Comparison of ENCODE assay signal across 20 cellular contexts in the genomic region with DNA sequence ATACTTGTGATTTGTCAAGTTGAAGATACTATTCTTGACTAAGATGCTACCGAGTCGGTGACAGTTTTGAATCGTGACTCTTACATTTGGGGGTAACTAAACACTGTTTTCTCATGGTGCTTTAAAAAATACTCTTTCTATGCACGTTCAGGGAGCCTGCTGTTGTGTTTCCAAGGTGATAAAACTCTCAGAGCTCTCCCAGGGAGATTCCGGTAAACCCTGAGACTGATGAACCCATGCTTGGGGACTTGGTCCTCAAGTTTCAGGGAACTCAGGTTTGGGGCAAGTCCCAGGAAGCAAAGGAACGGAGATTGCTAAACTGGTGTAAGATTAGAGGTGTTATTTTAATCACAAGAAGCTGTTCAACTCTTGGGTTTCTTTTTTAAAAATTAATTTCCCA. TPM values are rescaled to one million over a fixed set of nuclear protein-coding genes. Genes with fewer than 3 reads are reported as not detected.
A peak's percentile ranks its signal among the peaks of the same experiment; 100 is the strongest.
DNase-seq lines count a peak whose midpoint lies in the region; ATAC-seq, FAIRE-seq and TF ChIP-seq lines count a peak whose summit lies in the region.
"Had no signal": no experiment of that assay in that cellular context is flagged by ENCODE, and none has a peak within 500 bp of the region (broad histone marks: within the 10 kb centered on the region; RNA-seq: fewer than 3 reads in every experiment).

No MANE protein-coding gene starts in this region.

- POLR2A ChIA-PET in WTC11 (lab: Charles Lee): no interaction called here

- peak overlapping the region; percentile 77; the same call in 1 of the 2 replicates for H3K4me3 Mint-ChIP-seq in WTC11

- H3K4me1 ChIP-seq in kidney (ENCODE audit: control insufficient read depth in 1 of 2, insufficient read depth in 1 of 2, low read depth in 1 of 2, low read length in 2 of 2): peaks cover 0 to 12% of the 10 kb centered on the region in 2 donors
- H3K4me1 ChIP-seq in small intestine (ENCODE audit: control insufficient read depth in 2 of 2, insufficient read depth in 1 of 2, low read depth in 1 of 2, low read length in 1 of 2): no peaks in the 10 kb centered on the region

- H3K27me3 Mint-ChIP-seq in WTC11 (ENCODE audit: low read depth): peaks cover 50% of the 10 kb centered on the region

- H3K27ac Mint-ChIP-seq in WTC11: no peak overlapping the region
- H3K27ac Mint-ChIP-seq: CD4-positive, alpha-beta memory T cell had no signal

- peak; percentile 62 for DNase-seq in HT-29 (ENCODE audit: low spot score)
- DNase-seq in WTC11 (ENCODE audit: low spot score): no peak
- DNase-seq in kidney: no peak
- DNase-seq in small intestine: peak; percentile 48
- no peak for DNase-seq in SKM-1 (lab: John Stamatoyannopoulos, UW; ENCODE audit: unreplicated experiment)
- DNase-seq in left lobe of liver (ENCODE audit: low spot score): no peak
- DNase-seq: ACHN; AML-193; CD4-positive, alpha-beta memory T cell; GF-D8; NCI-H1105; NCI-H1694; NCI-H526 treated with DMSO at 0.1 percent for 48 hours; SW 1271 had no signal

- peak overlapping the region in 1 of 2 donors; percentile 55 for H3K9ac ChIP-seq in kidney (ENCODE audit: low read length in 2 of 2)

- FAIRE-seq in kidney (lab: Jason Lieb, UNC) (no peak), small intestine (lab: Jason Lieb, UNC) (no peak)
- FAIRE-seq: GM12891, GM18507, H1 had no signal

- peaks cover 0 to 6% of the 10 kb centered on the region in 2 donors for H3K27me3 ChIP-seq in small intestine (ENCODE audit: control insufficient read depth in 2 of 2, insufficient read depth in 2 of 2, low read length in 2 of 2)

- H3K9me3 ChIP-seq in kidney (ENCODE audit: control insufficient read depth in 1 of 2, low read length in 2 of 2) (no peaks in the 10 kb centered on the region), small intestine (ENCODE audit: control insufficient read depth, low read depth) (no peaks in the 10 kb centered on the region)
- H3K9me3 ChIP-seq: SJSA1 had no signal

- H3K4me1 Mint-ChIP-seq in WTC11: peaks cover 11% of the 10 kb centered on the region

- intact Hi-C loops in kidney (cut with DNase I): no loop called here

- no peaks in the 10 kb centered on the region for H3K36me3 Mint-ChIP-seq in WTC11
- H3K36me3 Mint-ChIP-seq: CD4-positive, alpha-beta memory T cell had no signal

- peak overlapping the region; percentile 63 to 69 for H3K4me3 ChIP-seq in kidney (ENCODE audit: low read length in 2 of 2)
- peak overlapping the region; percentile 31 to 62 for H3K4me3 ChIP-seq in small intestine (ENCODE audit: low read depth in 1 of 2, low read length in 2 of 2)
- H3K4me3 ChIP-seq: SJSA1 had no signal

- peak overlapping the region; percentile 20 to 70 for H3K27ac ChIP-seq in kidney (ENCODE audit: low read depth in 2 of 2, low read length in 2 of 2)
- H3K27ac ChIP-seq in small intestine (ENCODE audit: low read depth in 1 of 2, low read length in 1 of 2): peak overlapping the region; percentile 62 to 84
- H3K27ac ChIP-seq: SJSA1 had no signal

- 50 to 68% (median 53%) methylated on average over 6 of the region's 6 CpGs for WGBS in small intestine, 3 donors

- H3K36me3 ChIP-seq in kidney (ENCODE audit: control insufficient read depth in 1 of 2, insufficient read depth in 2 of 2, low read length in 2 of 2) (no peaks in the 10 kb centered on the region), small intestine (ENCODE audit: control insufficient read depth in 2 of 2, insufficient read depth in 2 of 2, low read length in 2 of 2) (no peaks in the 10 kb centered on the region)
- H3K36me3 ChIP-seq: SJSA1 had no signal

- CTCF ChIA-PET in WTC11 (lab: Charles Lee): interaction anchor here (0.6 kb wide), 1 partner anchor 55 kb away, joined by 5 read pairs; no protein-coding TSS in a partner anchor

- peaks cover 7% of the 10 kb centered on the region for H3K9me3 Mint-ChIP-seq in WTC11

- ATAC-seq in WTC11 (no peak), left lobe of liver (no peak), HG03521 (IDR thresholded peaks at IDR 0.05; ENCODE audit: unreplicated experiment) (no peak)

- TF ChIP-seq CTCF in WTC11 (IDR thresholded peaks at IDR 0.05) (no peak), kidney (IDR thresholded peaks at IDR 0.05; ENCODE audit: borderline replicate concordance, extremely low read depth, insufficient read depth) (no peak)

TF ChIP-seq in WTC11, 78 proteins besides CTCF, POLR2A, EP300 and RAD21:
- no peak for TF ChIP-seq FOXP4 (CRISPR knock-in tag; IDR thresholded peaks at IDR 0.05)
- no peak for TF ChIP-seq ZNF219 (CRISPR knock-in tag; IDR thresholded peaks at IDR 0.05; ENCODE audit: borderline replicate concordance)
- TF ChIP-seq, protein P1, sequence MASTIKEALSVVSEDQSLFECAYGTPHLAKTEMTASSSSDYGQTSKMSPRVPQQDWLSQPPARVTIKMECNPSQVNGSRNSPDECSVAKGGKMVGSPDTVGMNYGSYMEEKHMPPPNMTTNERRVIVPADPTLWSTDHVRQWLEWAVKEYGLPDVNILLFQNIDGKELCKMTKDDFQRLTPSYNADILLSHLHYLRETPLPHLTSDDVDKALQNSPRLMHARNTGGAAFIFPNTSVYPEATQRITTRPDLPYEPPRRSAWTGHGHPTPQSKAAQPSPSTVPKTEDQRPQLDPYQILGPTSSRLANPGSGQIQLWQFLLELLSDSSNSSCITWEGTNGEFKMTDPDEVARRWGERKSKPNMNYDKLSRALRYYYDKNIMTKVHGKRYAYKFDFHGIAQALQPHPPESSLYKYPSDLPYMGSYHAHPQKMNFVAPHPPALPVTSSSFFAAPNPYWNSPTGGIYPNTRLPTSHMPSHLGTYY (CRISPR knock-in tag; IDR thresholded peaks at IDR 0.05): no peak
- TF ChIP-seq TCF7 (CRISPR knock-in tag; IDR thresholded peaks at IDR 0.05; ENCODE audit: low read depth): no peak
- TF ChIP-seq PRRX2 (CRISPR knock-in tag; IDR thresholded peaks at IDR 0.05): no peak
- no peak for TF ChIP-seq RORB (CRISPR knock-in tag; IDR thresholded peaks at IDR 0.05)
- TF ChIP-seq GABPB1 (CRISPR knock-in tag; IDR thresholded peaks at IDR 0.05): no peak
- no peak for TF ChIP-seq SMAD4 (CRISPR knock-in tag; IDR thresholded peaks at IDR 0.05)
- TF ChIP-seq, protein P2, sequence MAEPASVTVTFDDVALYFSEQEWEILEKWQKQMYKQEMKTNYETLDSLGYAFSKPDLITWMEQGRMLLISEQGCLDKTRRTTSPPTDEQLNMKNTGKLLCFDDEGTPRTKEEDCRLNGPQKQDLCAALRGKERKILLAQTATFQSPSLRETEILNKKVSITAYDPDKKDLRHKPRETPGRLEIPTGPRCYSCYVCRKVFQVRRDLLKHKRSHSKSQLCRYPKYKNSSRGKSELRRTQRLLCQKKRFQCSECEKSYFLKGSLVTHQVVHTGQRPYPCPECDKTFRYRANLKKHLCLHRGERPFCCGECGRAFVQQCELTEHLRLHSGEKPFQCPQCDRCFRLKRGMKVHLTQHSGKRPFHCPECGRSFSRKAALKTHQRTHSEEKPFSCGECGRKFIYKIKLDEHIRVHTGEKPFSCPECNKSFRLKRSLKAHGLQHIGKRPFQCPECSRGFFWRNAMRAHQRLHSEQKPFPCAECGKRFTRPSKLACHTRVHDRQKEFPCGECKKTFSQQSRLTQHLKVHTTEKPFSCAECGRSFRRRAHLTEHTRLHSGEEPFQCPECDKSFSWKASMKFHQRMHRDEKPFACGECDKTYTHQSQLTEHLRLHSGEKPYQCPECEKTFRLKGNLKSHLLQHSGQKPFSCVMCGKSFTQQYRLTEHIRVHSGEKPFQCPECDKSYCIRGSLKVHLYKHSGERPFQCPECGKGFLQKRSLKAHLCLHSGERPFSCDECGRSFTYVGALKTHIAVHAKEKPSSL (CRISPR knock-in tag; conservative IDR thresholded peaks at IDR 0.05): no peak
- TF ChIP-seq ZSCAN18 (CRISPR knock-in tag; IDR thresholded peaks at IDR 0.05): no peak
- TF ChIP-seq KAT7 (CRISPR knock-in tag; IDR thresholded peaks at IDR 0.05; ENCODE audit: borderline replicate concordance): no peak
- TF ChIP-seq ETV6 (CRISPR knock-in tag; IDR thresholded peaks at IDR 0.05): no peak
- TF ChIP-seq CREM (CRISPR knock-in tag; IDR thresholded peaks at IDR 0.05): no peak
- TF ChIP-seq ATF1 (CRISPR knock-in tag; IDR thresholded peaks at IDR 0.05): no peak
- TF ChIP-seq FOXK1 (CRISPR knock-in tag; IDR thresholded peaks at IDR 0.05): no peak
- TF ChIP-seq HMGA2 (CRISPR knock-in tag; IDR thresholded peaks at IDR 0.05): no peak
- no peak for TF ChIP-seq NFATC4 (CRISPR knock-in tag; IDR thresholded peaks at IDR 0.05)

RNA-seq across cellular contexts. Expression of gene GDA, which starts 1.4 kb away (rescaled TPM):
- total RNA-seq in HT-29 (2014; rRNA removed; shearing (Covaris generic)): 34.1 and 45.4 TPM in 2 replicates
- 0.25 to 0.68 TPM (median 0.39 TPM) in 3 replicates for total RNA-seq in WTC11 (2021)
- 31.4 TPM for total RNA-seq in kidney
- polyA plus RNA-seq in kidney (ENCODE audit: insufficient read depth, low read depth, low replicate concordance): 88.1 TPM
- polyA plus RNA-seq in small intestine: 100 to 1,000 TPM in 2 of 3 donors, 10 to 100 TPM in 1; 33.1 to 210 (median 150) TPM
- total RNA-seq in left lobe of liver: 43.2 TPM
- total RNA-seq: CD4-positive, alpha-beta memory T cell; OCI-LY7 had no signal
- polyA plus RNA-seq: CD4-positive, alpha-beta memory T cell had no signal

Comparison
In these comparisons a context has a peak if more than half of its experiments do, and no peak if none do; other contexts are left out.
1. DNase-seq: peak in HT-29 (single experiment) and small intestine (single experiment); none in WTC11 (single experiment), kidney (single experiment), SKM-1 (single experiment) and left lobe of liver (single experiment).
2. RNA of gene GDA, which starts 1.4 kb away (total RNA-seq): 34.1 to 45.4 TPM in HT-29, 43.2 TPM in left lobe of liver (single experiment) and 31.4 TPM in kidney (single experiment); 0.25 to 0.68 TPM in WTC11; every median in the first group is over 10 times any median in the second.